In the genomic region with DNA sequence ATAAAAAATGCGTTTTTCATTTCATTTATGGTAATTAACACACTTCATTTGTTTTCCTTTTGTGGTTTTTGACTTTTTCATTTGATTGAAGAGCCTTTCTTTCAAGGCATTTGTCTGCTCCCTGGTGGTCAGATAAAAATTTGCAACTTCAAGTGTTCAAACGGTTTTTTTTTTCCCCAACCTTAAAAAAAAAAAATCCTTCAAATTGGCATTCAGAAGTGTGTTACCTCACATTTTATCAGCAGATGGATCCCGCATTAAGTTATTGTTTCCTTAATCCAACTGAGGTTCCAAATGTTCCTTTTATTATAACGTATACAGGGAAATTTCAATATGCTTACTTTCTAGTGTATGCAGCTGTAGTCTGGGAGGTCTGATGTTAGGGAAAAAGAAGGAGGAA, we compare ENCODE assay signal across 8 cellular contexts. TPM values are rescaled to one million over a fixed set of nuclear protein-coding genes. Genes with fewer than 3 reads are reported as not detected.
DNase-seq lines count a peak whose midpoint lies in the region; ATAC-seq and TF ChIP-seq lines count a peak whose summit lies in the region.

No MANE protein-coding gene starts in this region.

- TF ChIP-seq CTCF in SK-N-SH (IDR thresholded peaks at IDR 0.05) (peak; percentile 81), MM.1S (IDR thresholded peaks at IDR 0.05; ENCODE audit: low read length) (peak; percentile 60), SU-DHL-6 (IDR thresholded peaks at IDR 0.05; ENCODE audit: insufficient read depth, low read length, poor library complexity, severe bottlenecking) (peak; percentile 55)

- POLR2A ChIA-PET in SK-N-SH (lab: Yijun Ruan, JAX) = no interaction called here
- POLR2A ChIA-PET in activated CD4-positive, alpha-beta T cell treated with anti-CD3 and anti-CD28 coated beads, Interleukin-2, amount 10 ng/mL, durations not matched to agents 7 days and 5 days (lab: Charles Lee) = no interaction called here

- peaks cover 33% of the 10 kb centered on the region for H3K27me3 ChIP-seq in SK-N-SH (ENCODE audit: insufficient read depth)
- no peaks in the 10 kb centered on the region for H3K27me3 ChIP-seq in MM.1S (replicated peaks; ENCODE audit: insufficient read depth, low read length)
- no peaks in the 10 kb centered on the region; the same call in 1 of the 2 replicates for H3K27me3 ChIP-seq in SU-DHL-6 (ENCODE audit: low read length)

- H3K27me3 Mint-ChIP-seq in activated CD4-positive, alpha-beta T cell treated with anti-CD3 and anti-CD28 coated beads, Interleukin-2, amount 10 ng/mL, durations not matched to agents 7 days and 5 days = no peaks in the 10 kb centered on the region

- H3K79me2 ChIP-seq in SK-N-SH (ENCODE audit: insufficient read depth) = no peaks in the 10 kb centered on the region
- no peaks in the 10 kb centered on the region for H3K79me2 ChIP-seq in MM.1S (ENCODE audit: low read length)
- no peaks in the 10 kb centered on the region for H3K79me2 ChIP-seq in SU-DHL-6 (ENCODE audit: insufficient read depth, low read length)

- no peaks in the 10 kb centered on the region for H3K4me1 Mint-ChIP-seq in activated CD4-positive, alpha-beta T cell treated with anti-CD3 and anti-CD28 coated beads, Interleukin-2, amount 10 ng/mL, durations not matched to agents 7 days and 5 days

- H3K4me3 ChIP-seq in SK-N-SH (ENCODE audit: low read depth in 2 of 2, low read length in 1 of 2) (no peak overlapping the region; a peak in 1 of 4 replicates), MM.1S (ENCODE audit: low read length) (no peak overlapping the region), SU-DHL-6 (ENCODE audit: insufficient read depth, low read length, poor library complexity, severe bottlenecking) (no peak overlapping the region)

- H3K9me3 Mint-ChIP-seq in activated CD4-positive, alpha-beta T cell treated with anti-CD3 and anti-CD28 coated beads, Interleukin-2, amount 10 ng/mL, durations not matched to agents 7 days and 5 days = no peaks in the 10 kb centered on the region

- H4K20me1 ChIP-seq in SK-N-SH (ENCODE audit: insufficient read depth) (no peaks in the 10 kb centered on the region), MM.1S (ENCODE audit: insufficient read depth, low read length) (no peaks in the 10 kb centered on the region), SU-DHL-6 (ENCODE audit: low read depth, low read length) (no peaks in the 10 kb centered on the region)

- 0% methylated on average over 4 of the region's 4 CpGs for WGBS in SK-N-SH (ENCODE audit: low lambda C conversion rate)

- H3K9me2 ChIP-seq in SK-N-SH = no peaks in the 10 kb centered on the region
- no peaks in the 10 kb centered on the region for H3K9me2 ChIP-seq in MM.1S (replicated peaks; ENCODE audit: insufficient read depth, low read length)
- H3K9me2 ChIP-seq in SU-DHL-6 (replicated peaks; ENCODE audit: insufficient read depth, low read length) = no peaks in the 10 kb centered on the region

- TF ChIP-seq EP300 in SK-N-SH (IDR thresholded peaks at IDR 0.05; ENCODE audit: borderline replicate concordance in 1 of 2, low read depth in 1 of 2, low read length in 1 of 2) = no peak

- no peak; the same call in 1 of the 3 replicates for ATAC-seq in SK-N-SH treated with all-trans-retinoic acid at 6 μM for 48 hours
- ATAC-seq in GM21723 (IDR thresholded peaks at IDR 0.05; ENCODE audit: unreplicated experiment) = no peak

- no peak overlapping the region for H3K27ac Mint-ChIP-seq in activated CD4-positive, alpha-beta T cell treated with anti-CD3 and anti-CD28 coated beads, Interleukin-2, amount 10 ng/mL, durations not matched to agents 7 days and 5 days

- H3K4me3 Mint-ChIP-seq in activated CD4-positive, alpha-beta T cell treated with anti-CD3 and anti-CD28 coated beads, Interleukin-2, amount 10 ng/mL, durations not matched to agents 7 days and 5 days = no peak overlapping the region

- DNase-seq in SK-N-SH (peak; percentile 4), MM.1S (peak; percentile 55), iPS-NIHi7 (ENCODE audit: extremely low spot score) (peak; percentile 14), cortex of kidney (lab: John Stamatoyannopoulos, UW) (no peak)
- no peak for DNase-seq in activated CD4-positive, alpha-beta T cell treated with anti-CD3 and anti-CD28 coated beads, Interleukin-2, amount 10 ng/mL, durations not matched to agents 7 days and 5 days

- no peaks in the 10 kb centered on the region for H3K36me3 Mint-ChIP-seq in activated CD4-positive, alpha-beta T cell treated with anti-CD3 and anti-CD28 coated beads, Interleukin-2, amount 10 ng/mL, durations not matched to agents 7 days and 5 days (ENCODE audit: low read depth)

- H3K4me1 ChIP-seq in SK-N-SH (ENCODE audit: control insufficient read depth in 1 of 2, insufficient read depth in 2 of 2, low read depth in 1 of 2, low read length in 1 of 2) = no peaks in the 10 kb centered on the region
- H3K4me1 ChIP-seq in MM.1S (ENCODE audit: low read length) = no peaks in the 10 kb centered on the region

- H3K4me2 ChIP-seq in SK-N-SH (no peak overlapping the region), MM.1S (ENCODE audit: low read depth, low read length) (no peak overlapping the region), SU-DHL-6 (ENCODE audit: low read depth, low read length, poor library complexity, severe bottlenecking) (no peak overlapping the region)

- TF ChIP-seq RAD21 in SK-N-SH (IDR thresholded peaks at IDR 0.05; ENCODE audit: low read length) = peak; percentile 71

- H2AFZ ChIP-seq in SK-N-SH (ENCODE audit: low read depth) = no peak overlapping the region
- H2AFZ ChIP-seq in MM.1S (ENCODE audit: low read length) = no peak overlapping the region
- H2AFZ ChIP-seq in SU-DHL-6 (ENCODE audit: low read depth, low read length, severe bottlenecking) = no peak overlapping the region

- H3K36me3 ChIP-seq in SK-N-SH (replicated peaks in 1 of 2; ENCODE audit: control insufficient read depth in 1 of 2, insufficient read depth in 2 of 2, low read length in 1 of 2) (no peaks in the 10 kb centered on the region), MM.1S (replicated peaks; ENCODE audit: insufficient read depth, low read length) (no peaks in the 10 kb centered on the region), SU-DHL-6 (ENCODE audit: low read length) (no peaks in the 10 kb centered on the region)

- no peaks in the 10 kb centered on the region for H3K9me3 ChIP-seq in SK-N-SH
- H3K9me3 ChIP-seq in MM.1S (replicated peaks; ENCODE audit: insufficient read depth, low read length) = no peaks in the 10 kb centered on the region
- H3K9me3 ChIP-seq in SU-DHL-6 (ENCODE audit: insufficient read depth, low read length) = no peaks in the 10 kb centered on the region

- CTCF ChIA-PET in SK-N-SH (lab: Yijun Ruan, JAX) = interaction anchor here (0.6 to 2.0 kb wide), 7 partner anchors 9 to 864 kb away, joined by 3 to 5 read pairs (median 4); no protein-coding TSS in a partner anchor
- CTCF ChIA-PET in activated CD4-positive, alpha-beta T cell treated with anti-CD3 and anti-CD28 coated beads, Interleukin-2, amount 10 ng/mL, durations not matched to agents 7 days and 5 days (lab: Charles Lee) = no interaction called here

- H3K9ac ChIP-seq in SK-N-SH (no peak overlapping the region), MM.1S (ENCODE audit: low read length) (no peak overlapping the region), SU-DHL-6 (ENCODE audit: low read length) (no peak overlapping the region)

- H3K27ac ChIP-seq in SK-N-SH (ENCODE audit: low read depth in 2 of 2, low read length in 1 of 2) (no peak overlapping the region), MM.1S (ENCODE audit: low read length) (no peak overlapping the region), SU-DHL-6 (ENCODE audit: low read depth, low read length) (no peak overlapping the region)

- H3F3A ChIP-seq in SK-N-SH (replicated peaks; ENCODE audit: insufficient read depth) (no peaks in the 10 kb centered on the region), MM.1S (ENCODE audit: insufficient read depth, low read length) (no peaks in the 10 kb centered on the region), SU-DHL-6 (ENCODE audit: insufficient read depth) (no peaks in the 10 kb centered on the region)

TF ChIP-seq in SK-N-SH, 30 proteins besides CTCF, POLR2A, EP300 and RAD21:
- peak; percentile 59 for TF ChIP-seq SMC3 (IDR thresholded peaks at IDR 0.05; ENCODE audit: low read depth, low read length)
- TF ChIP-seq NFIC (IDR thresholded peaks at IDR 0.05; ENCODE audit: borderline replicate concordance) = no peak

TF ChIP-seq in SK-N-SH treated with all-trans-retinoic acid at 6 μM for 48 hours, 23 proteins besides CTCF, POLR2A, EP300 and RAD21:
- no peak for TF ChIP-seq SNAI2 (CRISPR knock-in tag; IDR thresholded peaks at IDR 0.05)

RNA-seq across cellular contexts. Expression of a gene that starts 47.2 kb away (rescaled TPM):
- not detected in 2 replicates for polyA plus RNA-seq in SK-N-SH (2012; rRNA removed)
- not detected in 2 replicates for polyA plus RNA-seq in SK-N-SH (2012; cell fraction: cytosol; rRNA removed)
- polyA plus RNA-seq in SK-N-SH (2012; cell fraction: nucleus; rRNA removed) = not detected in 2 replicates
- not detected for total RNA-seq in activated CD4-positive, alpha-beta T cell treated with anti-CD3 and anti-CD28 coated beads, Interleukin-2, amount 10 ng/mL, durations not matched to agents 7 days and 5 days

RNA-seq across cellular contexts. Expression of a gene that starts 56.4 kb away (rescaled TPM):
- not detected in 2 replicates for polyA plus RNA-seq in SK-N-SH (2012; rRNA removed)
- not detected in 2 replicates for polyA plus RNA-seq in SK-N-SH (2012; cell fraction: cytosol; rRNA removed)
- polyA plus RNA-seq in SK-N-SH (2012; cell fraction: nucleus; rRNA removed) = not detected in 2 replicates
- total RNA-seq in activated CD4-positive, alpha-beta T cell treated with anti-CD3 and anti-CD28 coated beads, Interleukin-2, amount 10 ng/mL, durations not matched to agents 7 days and 5 days = not detected

Comparison
In these comparisons a context has a peak if more than half of its experiments do, and no peak if none do; other contexts are left out.
1. DNase-seq: peak in SK-N-SH (single experiment), MM.1S (single experiment) and iPS-NIHi7 (single experiment); none in cortex of kidney (single experiment) and activated CD4-positive, alpha-beta T cell treated with anti-CD3 and anti-CD28 coated beads, Interleukin-2, amount 10 ng/mL, durations not matched to agents 7 days and 5 days (single experiment).
2. Peak in every context shown above with its lines, with median percentiles within 50 percentile points of each other: CTCF ChIP-seq.